ENCODE assay signal across 9 cellular contexts in the genomic region with DNA sequence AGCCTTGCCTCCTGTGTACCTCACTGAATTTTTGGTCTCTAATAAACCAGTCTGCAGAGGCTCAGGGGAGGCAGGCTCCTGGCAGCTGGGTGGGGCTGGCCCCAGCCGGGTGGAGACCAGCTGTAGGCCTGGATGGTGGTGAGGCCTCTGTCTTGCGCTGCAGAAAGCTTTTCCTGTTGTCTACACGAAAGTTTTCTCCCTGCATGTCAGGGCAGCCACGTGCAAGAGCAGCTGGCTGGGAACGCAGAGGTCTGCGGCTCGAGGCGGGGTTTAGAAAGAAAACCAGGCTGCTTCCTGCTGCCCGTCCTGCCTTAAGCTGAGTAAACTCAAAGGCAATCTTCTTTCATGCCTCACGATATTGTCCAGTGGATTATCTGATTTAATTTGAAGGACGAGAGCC. TPM values are rescaled to one million over a fixed set of nuclear protein-coding genes. Genes with fewer than 3 reads are reported as not detected.
DNase-seq lines count a peak whose midpoint lies in the region; ATAC-seq, FAIRE-seq and TF ChIP-seq lines count a peak whose summit lies in the region.
"Had no signal": no experiment of that assay in that cellular context is flagged by ENCODE, and none has a peak within 500 bp of the region (broad histone marks: within the 10 kb centered on the region; RNA-seq: fewer than 3 reads in every experiment).

No MANE protein-coding gene starts in this region.

- peak overlapping the region; percentile 54 for H3K27ac Mint-ChIP-seq in activated naive CD8-positive, alpha-beta T cell treated with anti-CD3 and anti-CD28 coated beads, Interleukin-2, amount 50 U/mL, for 24 hours
- no peak overlapping the region for H3K27ac Mint-ChIP-seq in H9

- no peaks in the 10 kb centered on the region for H3K27me3 Mint-ChIP-seq in activated naive CD8-positive, alpha-beta T cell treated with anti-CD3 and anti-CD28 coated beads, Interleukin-2, amount 50 U/mL, for 24 hours
- H3K27me3 Mint-ChIP-seq in H9 (ENCODE audit: low read depth), result peaks cover 2% of the 10 kb centered on the region; the same call in 1 of the 2 replicates

- no peak overlapping the region for H2AFZ ChIP-seq in H9 (ENCODE audit: low read length)

- H2BK12ac ChIP-seq in H9 (ENCODE audit: insufficient read length, low read depth, low read length), result no peak overlapping the region

- H2BK15ac ChIP-seq in H9 (ENCODE audit: low read depth, low read length), result no peak overlapping the region

- no peaks in the 10 kb centered on the region for H3K79me1 ChIP-seq in H9 (ENCODE audit: insufficient read depth, low read depth, low read length, poor library complexity, severe bottlenecking)

- no peaks in the 10 kb centered on the region for H3K9me3 Mint-ChIP-seq in activated naive CD8-positive, alpha-beta T cell treated with anti-CD3 and anti-CD28 coated beads, Interleukin-2, amount 50 U/mL, for 24 hours
- no peaks in the 10 kb centered on the region for H3K9me3 Mint-ChIP-seq in H9

- no peaks in the 10 kb centered on the region for H3K9me3 ChIP-seq in H9 (ENCODE audit: control insufficient read depth, low read depth, low read length)
- H3K9me3 ChIP-seq: HAP-1 had no signal

- peaks cover 5% of the 10 kb centered on the region for H3K23me2 ChIP-seq in H9 (ENCODE audit: insufficient read length, low read depth, low read length, poor library complexity, severe bottlenecking)

- H3K4me3 Mint-ChIP-seq in activated naive CD8-positive, alpha-beta T cell treated with anti-CD3 and anti-CD28 coated beads, Interleukin-2, amount 50 U/mL, for 24 hours, result no peak overlapping the region
- H3K4me3 Mint-ChIP-seq in H9, result no peak overlapping the region

- no peak overlapping the region for H4K8ac ChIP-seq in H9 (replicated peaks; ENCODE audit: insufficient read length, low read depth, low read length)

- FAIRE-seq in D721Med (lab: Jason Lieb, UNC), result no peak

- no peak overlapping the region for H3T11ph ChIP-seq in H9 (ENCODE audit: low read length)

- H3K27me3 ChIP-seq in H9 (ENCODE audit: insufficient read depth, low read length), result no peaks in the 10 kb centered on the region

- no peak overlapping the region for H2AK5ac ChIP-seq in H9 (ENCODE audit: insufficient read length, low read length)

- no peak overlapping the region for H2BK20ac ChIP-seq in H9 (ENCODE audit: low read depth, low read length, poor library complexity, severe bottlenecking)

- DNase-seq in EH (ENCODE audit: low read depth) (peak; percentile 85), SK-MEL-5 (ENCODE audit: low read depth, low spot score) (peak; percentile 33), iris pigment epithelial cell (ENCODE audit: low read depth) (peak; percentile 95), COR-L47 (lab: John Stamatoyannopoulos, UW) (no peak), D721Med (ENCODE audit: insufficient read length, low spot score) (no peak), H9 (no peak)
- peak; percentile 40 for DNase-seq in activated naive CD8-positive, alpha-beta T cell treated with anti-CD3 and anti-CD28 coated beads, Interleukin-2, amount 50 U/mL, for 24 hours
- peak; percentile 24 for DNase-seq in stimulated activated CD4-positive, alpha-beta T cell treated with anti-CD3 and anti-CD28 coated beads, Interleukin-4, amount 100 ng/mL, for 1 hour

- H3K79me2 ChIP-seq in H9 (ENCODE audit: insufficient read depth, low read length), result no peaks in the 10 kb centered on the region

- no peak overlapping the region for H2BK120ac ChIP-seq in H9 (ENCODE audit: low read depth, low read length, poor library complexity, severe bottlenecking)

- no peaks in the 10 kb centered on the region for H3K36me3 Mint-ChIP-seq in activated naive CD8-positive, alpha-beta T cell treated with anti-CD3 and anti-CD28 coated beads, Interleukin-2, amount 50 U/mL, for 24 hours (ENCODE audit: low read depth)
- peaks cover 0 to 5% (median 0%) of the 10 kb centered on the region in 3 experiments; a peak in 4 of 7 replicates for H3K36me3 Mint-ChIP-seq in H9 (ENCODE audit: insufficient read depth in 1 of 3, low read depth in 3 of 3)

- no peak overlapping the region for H3K27ac ChIP-seq in H9 (ENCODE audit: insufficient read length, low read depth, low read length)

- H3K4ac ChIP-seq in H9 (ENCODE audit: low read depth, low read length), result no peak overlapping the region

- H4K91ac ChIP-seq in H9 (ENCODE audit: insufficient read length, low read depth, low read length), result no peak overlapping the region

- H3K14ac ChIP-seq in H9 (ENCODE audit: insufficient read depth, low read length), result no peak overlapping the region

- no peak overlapping the region for H3K23ac ChIP-seq in H9 (ENCODE audit: insufficient read length, low read depth, low read length)

- H2BK5ac ChIP-seq in H9 (ENCODE audit: insufficient read length, low read length), result no peak overlapping the region

- H3K4me1 ChIP-seq in H9 (ENCODE audit: insufficient read depth, low read length), result peaks cover 6% of the 10 kb centered on the region; the same call in 1 of the 2 replicates

- H3K18ac ChIP-seq in H9 (ENCODE audit: insufficient read length, low read depth, low read length), result no peak overlapping the region

- peaks cover 34% of the 10 kb centered on the region for H3K4me1 Mint-ChIP-seq in activated naive CD8-positive, alpha-beta T cell treated with anti-CD3 and anti-CD28 coated beads, Interleukin-2, amount 50 U/mL, for 24 hours
- H3K4me1 Mint-ChIP-seq in H9, result peaks cover 27 to 29% of the 10 kb centered on the region in 2 experiments

- WGBS in H9 (ENCODE audit: extremely low coverage, insufficient read length, low lambda C conversion rate), result no CpG with 5 or more reads among the region's 11 CpGs

- no peak overlapping the region for H3K9ac ChIP-seq in H9 (ENCODE audit: extremely low read depth, insufficient read length, low read length)

- TF ChIP-seq CTCF in D721Med (IDR thresholded peaks at IDR 0.05; ENCODE audit: insufficient read depth, missing control alignments) (no peak), H9 (conservative IDR thresholded peaks at IDR 0.05) (no peak)

- in situ Hi-C loops in SK-MEL-5 (cut with HindIII; ENCODE audit: low pct_unique_long_range_greater_than_20kb, low sequenced_read_pairs), result no loop called here

- no peaks in the 10 kb centered on the region for H4K20me1 ChIP-seq in H9 (ENCODE audit: control insufficient read depth, insufficient read depth, insufficient read length)

- ATAC-seq in activated naive CD8-positive, alpha-beta T cell treated with anti-CD3 and anti-CD28 coated beads, Interleukin-2, amount 50 U/mL, for 24 hours, result peak; percentile 46

- no peak overlapping the region for H4K5ac ChIP-seq in H9 (ENCODE audit: insufficient read length, low read depth, low read length)

- H3K4me2 ChIP-seq in H9 (ENCODE audit: insufficient read depth, insufficient read length, low read length), result no peak overlapping the region

- no peak overlapping the region for H3K56ac ChIP-seq in H9 (ENCODE audit: insufficient read length, low read depth, low read length)

RNA-seq across cellular contexts. Expression of gene SERPINF1, which starts 2.4 kb away (rescaled TPM):
- total RNA-seq in SK-MEL-5 (2014; rRNA removed; shearing (Covaris generic)), result 229 and 245 TPM in 2 replicates
- polyA plus RNA-seq in SK-MEL-5 (2015; cell fraction: cytosol; rRNA removed), result 210 and 228 TPM in 2 replicates
- 56.7 and 100 TPM in 2 replicates for polyA plus RNA-seq in SK-MEL-5 (2015; cell fraction: nucleus; rRNA removed)
- 19.6 and 22.5 TPM in 2 replicates for total RNA-seq in H9 (2021)

RNA-seq across cellular contexts. Expression of gene SERPINF2, which starts 21.6 kb away (rescaled TPM):
- 0.32 and 0.37 TPM in 2 replicates for total RNA-seq in SK-MEL-5 (2014; rRNA removed; shearing (Covaris generic))
- 0.62 and 0.74 TPM in 2 replicates for polyA plus RNA-seq in SK-MEL-5 (2015; cell fraction: cytosol; rRNA removed)
- 2.2 TPM in 1 of 2 replicates, not detected in the other for polyA plus RNA-seq in SK-MEL-5 (2015; cell fraction: nucleus; rRNA removed)
- total RNA-seq in H9 (2021), result 0.50 and 0.68 TPM in 2 replicates

RNA-seq across cellular contexts. Expression of gene WDR81, which starts 39.8 kb away (rescaled TPM):
- 5.5 and 5.6 TPM in 2 replicates for total RNA-seq in SK-MEL-5 (2014; rRNA removed; shearing (Covaris generic))
- polyA plus RNA-seq in SK-MEL-5 (2015; cell fraction: cytosol; rRNA removed), result 6.5 and 14.1 TPM in 2 replicates
- 9.9 and 11.1 TPM in 2 replicates for polyA plus RNA-seq in SK-MEL-5 (2015; cell fraction: nucleus; rRNA removed)
- 20.2 and 22.5 TPM in 2 replicates for total RNA-seq in H9 (2021)

RNA-seq across cellular contexts. Expression of gene TLCD2, which starts 54.1 kb away (rescaled TPM):
- 1.7 and 2.0 TPM in 2 replicates for total RNA-seq in SK-MEL-5 (2014; rRNA removed; shearing (Covaris generic))
- 2.8 and 3.4 TPM in 2 replicates for polyA plus RNA-seq in SK-MEL-5 (2015; cell fraction: cytosol; rRNA removed)
- 2.2 and 2.4 TPM in 2 replicates for polyA plus RNA-seq in SK-MEL-5 (2015; cell fraction: nucleus; rRNA removed)
- 1.3 and 1.5 TPM in 2 replicates for total RNA-seq in H9 (2021)

Comparison
In these comparisons a context has a peak if more than half of its experiments do, and no peak if none do; other contexts are left out.
1. DNase-seq: peak in EH (single experiment), SK-MEL-5 (single experiment), activated naive CD8-positive, alpha-beta T cell treated with anti-CD3 and anti-CD28 coated beads, Interleukin-2, amount 50 U/mL, for 24 hours (single experiment), iris pigment epithelial cell (single experiment) and stimulated activated CD4-positive, alpha-beta T cell treated with anti-CD3 and anti-CD28 coated beads, Interleukin-4, amount 100 ng/mL, for 1 hour (single experiment); none in COR-L47 (single experiment), D721Med (single experiment) and H9 (single experiment).